In the genomic region with DNA sequence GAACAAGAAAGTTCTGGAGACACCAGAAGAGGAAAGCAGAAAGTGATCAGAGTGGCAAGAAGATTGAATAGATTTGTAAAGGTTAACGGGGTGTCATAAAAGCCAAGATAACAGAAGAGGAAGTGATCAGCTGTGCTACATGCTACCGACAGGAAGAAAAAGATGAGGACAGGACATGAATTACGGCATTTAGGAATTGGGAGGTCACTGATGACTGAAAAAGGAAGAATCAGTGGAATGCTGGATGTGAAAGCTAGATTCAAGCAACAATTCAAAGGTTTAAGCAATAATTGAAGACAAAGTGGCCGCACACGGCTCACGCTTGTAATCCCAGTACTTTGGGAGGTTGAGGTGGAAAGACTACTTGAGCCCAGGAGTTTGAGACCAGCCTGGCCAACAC, we compare ENCODE assay signal across 1 cellular context.
A peak's percentile ranks its signal among the peaks of the same experiment; 100 is the strongest.
TF ChIP-seq lines count a peak whose summit lies in the region.

No MANE protein-coding gene starts in this region.

TF ChIP-seq in K562, 482 proteins besides CTCF, POLR2A, EP300 and RAD21:
- TF ChIP-seq NR2C2 (CRISPR knock-in tag; IDR thresholded peaks at IDR 0.05) (no peak), NR2C2 (tag; IDR thresholded peaks at IDR 0.05) (no peak), SPI1 (IDR thresholded peaks at IDR 0.05; ENCODE audit: borderline replicate concordance, low read depth, low read length) (peak; percentile 48; the same call in 1 of the 2 replicates)
TF ChIP-seq in K562: peak in this region for 1.
